8 cellular contexts compared by ENCODE assay signal in genomic region chr7:64314493-64315020, GRCh38. TPM values are rescaled to one million over a fixed set of nuclear protein-coding genes. Genes with fewer than 3 reads are reported as not detected.
A peak's percentile ranks its signal among the peaks of the same experiment; 100 is the strongest.
DNase-seq lines count a peak whose midpoint lies in the region; ATAC-seq, FAIRE-seq and TF ChIP-seq lines count a peak whose summit lies in the region.

No MANE protein-coding gene starts in this region.

- H3K4me1 ChIP-seq in adrenal gland (replicated peaks in 1 of 2) (peaks cover 11 to 14% of the 10 kb centered on the region in 2 donors), lower lobe of right lung (peaks cover 11% of the 10 kb centered on the region)

- no peak for ATAC-seq in lower lobe of right lung
- ATAC-seq in HG03097 (IDR thresholded peaks at IDR 0.05; ENCODE audit: low FRiP score, unreplicated experiment) = no peak

- intact Hi-C loops in adrenal gland (cut with DNase I) (no loop called here), lower lobe of right lung (cut with DNase I) (no loop called here)

- TF ChIP-seq CTCF in 22Rv1 (IDR thresholded peaks at IDR 0.05) (no peak), HFF-Myc (IDR thresholded peaks at IDR 0.05; ENCODE audit: low read depth, low read length, missing control alignments) (no peak), adrenal gland (IDR thresholded peaks at IDR 0.05) (no peak), lower lobe of right lung (IDR thresholded peaks at IDR 0.05) (no peak)

- no peaks in the 10 kb centered on the region for H3K36me3 ChIP-seq in adrenal gland (replicated peaks in 1 of 2)
- H3K36me3 ChIP-seq in lower lobe of right lung = no peaks in the 10 kb centered on the region

- H3K27me3 ChIP-seq in adrenal gland (no peaks in the 10 kb centered on the region), lower lobe of right lung (ENCODE audit: low read depth) (no peaks in the 10 kb centered on the region)

- H3K9me3 ChIP-seq in adrenal gland (replicated peaks in 1 of 3) = no peaks in the 10 kb centered on the region
- no peaks in the 10 kb centered on the region for H3K9me3 ChIP-seq in lower lobe of right lung

- TF ChIP-seq POLR2A in adrenal gland (IDR thresholded peaks at IDR 0.05) = no peak

- DNase-seq in HFF-Myc (ENCODE audit: extremely low read depth, low read depth) (no peak), adrenal gland (no peak), lower lobe of right lung (no peak), frontal cortex (ENCODE audit: low spot score in 2 of 2) (no peak), NCI-H345 (lab: John Stamatoyannopoulos, UW) (no peak), SHP77 (lab: John Stamatoyannopoulos, UW) (no peak)

- no peak for FAIRE-seq in frontal cortex (lab: Jason Lieb, UNC)

- WGBS in adrenal gland, 4 donors = 16 to 34% (median 31%) methylated on average over 14 of the region's 14 CpGs

- H3K4me3 ChIP-seq in HFF-Myc (replicated peaks; ENCODE audit: low read depth, low read length) (peak overlapping the region; percentile 76), adrenal gland (peak overlapping the region in 3 of 4 donors; percentile 2 to 71 (median 71)), lower lobe of right lung (peak overlapping the region; percentile 87)

- peak overlapping the region; percentile 92 for H3K27ac ChIP-seq in 22Rv1
- peak overlapping the region in 2 of 5 donors; percentile 55 to 57 for H3K27ac ChIP-seq in adrenal gland
- peak overlapping the region; percentile 82 for H3K27ac ChIP-seq in lower lobe of right lung

RNA-seq across cellular contexts. Expression of gene ZNF736, which starts 0.8 kb away (rescaled TPM):
- total RNA-seq in adrenal gland (10 to 100 TPM in 6 of 8 donors, 1 to 10 TPM in 2; 6.6 to 25.5 (median 13.8) TPM), lower lobe of right lung (15.1 TPM), frontal cortex (42.0 TPM)
- polyA plus RNA-seq in adrenal gland = 1 to 10 TPM; 4.1 to 8.8 (median 4.4) TPM
